ENCODE assay signal across 9 cellular contexts in the genomic region with DNA sequence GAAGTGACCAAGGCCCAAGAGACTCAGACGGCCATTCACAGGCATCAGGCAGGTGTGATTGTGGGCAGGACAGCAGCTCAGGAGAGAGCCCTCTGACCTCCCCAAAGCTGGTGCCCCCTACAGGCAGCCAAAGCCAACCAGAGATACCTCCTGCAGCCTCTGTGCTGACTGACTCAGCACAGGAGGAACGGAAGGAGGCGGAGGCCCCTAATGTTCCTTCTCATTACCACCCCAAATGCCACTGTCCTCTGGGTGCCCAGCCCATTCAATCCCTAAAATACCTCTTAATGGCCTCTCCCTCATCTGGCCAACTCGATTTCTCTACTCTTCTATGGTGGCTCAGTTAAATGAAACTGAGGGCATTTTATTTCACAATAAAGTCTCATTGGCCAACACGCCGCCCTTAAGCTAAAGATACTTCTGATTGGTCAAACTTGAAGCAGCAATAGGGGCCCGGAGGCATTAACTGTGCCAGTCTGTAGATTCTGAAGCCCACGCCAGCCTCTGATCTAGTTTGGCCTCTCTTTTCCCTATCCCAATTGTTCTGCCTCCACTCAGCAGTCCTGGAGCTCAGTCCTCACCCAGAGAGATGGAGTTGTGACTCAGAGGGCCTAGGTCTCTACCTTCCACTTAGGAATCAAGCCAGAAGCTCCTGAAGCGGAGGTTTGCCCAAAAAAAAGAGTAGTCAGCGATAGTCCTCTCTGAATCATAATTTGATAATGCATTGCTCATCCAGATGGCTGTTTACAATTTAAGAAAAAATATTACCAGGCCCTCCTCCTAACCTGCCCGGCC. TPM values are rescaled to one million over a fixed set of nuclear protein-coding genes. Genes with fewer than 3 reads are reported as not detected.
DNase-seq lines count a peak whose midpoint lies in the region; ATAC-seq, FAIRE-seq and TF ChIP-seq lines count a peak whose summit lies in the region.
"Had no signal": no experiment of that assay in that cellular context is flagged by ENCODE, and none has a peak within 500 bp of the region (broad histone marks: within the 10 kb centered on the region; RNA-seq: fewer than 3 reads in every experiment).

No MANE protein-coding gene starts in this region.

- TF ChIP-seq CTCF in SU-DHL-6 (IDR thresholded peaks at IDR 0.05; ENCODE audit: insufficient read depth, low read length, poor library complexity, severe bottlenecking) (peak; percentile 52), brain microvascular endothelial cell (IDR thresholded peaks at IDR 0.05; ENCODE audit: low read depth, low read length, missing control alignments) (peak; percentile 60), HepG2 (CRISPR knock-in tag; IDR thresholded peaks at IDR 0.05) (peak; percentile 90)

- BruUV-seq in HepG2 (replicated peaks; lab: Mats Ljungman, UMichigan), result TSS peak; percentile 61

- H3K9ac ChIP-seq in SU-DHL-6 (ENCODE audit: low read length) (peak overlapping the region; percentile 98), HepG2 (ENCODE audit: insufficient read depth, low read depth, low read length) (peak overlapping the region; percentile 98)

- peaks cover 9% of the 10 kb centered on the region; the same call in 1 of the 2 replicates for H3F3A ChIP-seq in SU-DHL-6 (ENCODE audit: insufficient read depth)

- H3K9me3 Mint-ChIP-seq in CD8-positive, alpha-beta memory T cell, result no peaks in the 10 kb centered on the region

- peaks cover 17% of the 10 kb centered on the region for H3K4me1 ChIP-seq in CD8-positive, alpha-beta memory T cell (ENCODE audit: insufficient read depth, low read length)
- peaks cover 36% of the 10 kb centered on the region for H3K4me1 ChIP-seq in HepG2 (ENCODE audit: insufficient read depth, low read length)

- peaks cover 41 to 66% (median 55%) of the 10 kb centered on the region in 3 donors for H3K4me1 Mint-ChIP-seq in CD8-positive, alpha-beta memory T cell

- H3K27me3 ChIP-seq in CD8-positive, alpha-beta memory T cell (ENCODE audit: insufficient read depth, low read length, poor library complexity, severe bottlenecking), result no peaks in the 10 kb centered on the region
- H3K27me3 ChIP-seq in SU-DHL-6 (ENCODE audit: low read length) (no peaks in the 10 kb centered on the region), brain microvascular endothelial cell (replicated peaks) (no peaks in the 10 kb centered on the region), HepG2 (ENCODE audit: control insufficient read depth in 1 of 2, insufficient read depth in 2 of 2, low read length in 2 of 2) (no peaks in the 10 kb centered on the region; a peak in 1 of 5 replicates)

- TF ChIP-seq EP300 in HepG2 (IDR thresholded peaks at IDR 0.05; ENCODE audit: low read depth in 2 of 2, low read length in 2 of 2) (no peak), HepG2 (CRISPR knock-in tag; IDR thresholded peaks at IDR 0.05; ENCODE audit: borderline replicate concordance) (no peak)

- H2AFZ ChIP-seq in SU-DHL-6 (ENCODE audit: low read depth, low read length, severe bottlenecking) (peak overlapping the region; percentile 96), HepG2 (ENCODE audit: low read length) (no peak overlapping the region)

- WGBS in HepG2 (ENCODE audit: low lambda C conversion rate), result 29% methylated on average over 10 of the region's 11 CpGs

- H3K9me2 ChIP-seq in SU-DHL-6 (replicated peaks; ENCODE audit: insufficient read depth, low read length), result no peaks in the 10 kb centered on the region

- TF ChIP-seq RAD21 in HepG2 (CRISPR knock-in tag; IDR thresholded peaks at IDR 0.05), result peak; percentile 63

- peak; percentile 39 for ATAC-seq in HG03432 (IDR thresholded peaks at IDR 0.05; ENCODE audit: unreplicated experiment)
- peak; percentile 26 for ATAC-seq in HepG2

- H3K4me2 ChIP-seq in SU-DHL-6 (ENCODE audit: low read depth, low read length, poor library complexity, severe bottlenecking), result peak overlapping the region; percentile 92
- H3K4me2 ChIP-seq in HepG2 (ENCODE audit: low read depth, low read length), result peak overlapping the region; percentile 99

- H3K27me3 Mint-ChIP-seq in CD8-positive, alpha-beta memory T cell, result no peaks in the 10 kb centered on the region

- peak; percentile 46 to 73 (median 48) for DNase-seq in CD8-positive, alpha-beta memory T cell
- DNase-seq in brain microvascular endothelial cell (peak; percentile 37), HepG2 (ENCODE audit: low spot score) (peak; percentile 65), cortex of kidney (lab: John Stamatoyannopoulos, UW) (no peak)
- DNase-seq in stimulated activated CD8-positive, alpha-beta memory T cell treated with anti-CD3 and anti-CD28 coated beads, Interleukin-7, amount 100 ng/mL, for 4 hours (ENCODE audit: low read depth in 2 of 2), result peak; percentile 38 to 43

- in situ Hi-C loops in brain microvascular endothelial cell (cut with HindIII; ENCODE audit: low pct_ligation_motif_present, low sequenced_read_pairs), result loop anchor here (25.0 kb wide), 1 partner anchor 182 kb away; the partner anchor contains the start of gene AGBL3
- in situ Hi-C loops in HepG2 (cut with HindIII; ENCODE audit: extremely low pct_ligation_motif_present, low pct_unique_long_range_greater_than_20kb), result loop anchor here (5.0 kb wide), 1 partner anchor 177 kb away; no protein-coding TSS in a partner anchor

- H4K20me1 ChIP-seq in SU-DHL-6 (ENCODE audit: low read depth, low read length), result no peaks in the 10 kb centered on the region
- peaks cover 15% of the 10 kb centered on the region; the same call in 1 of the 2 replicates for H4K20me1 ChIP-seq in HepG2 (ENCODE audit: insufficient read depth, low read length)

- H3K4me3 Mint-ChIP-seq in CD8-positive, alpha-beta memory T cell, result peak overlapping the region; percentile 85 to 97 (median 89)

- TF ChIP-seq POLR2A in GM19193 (IDR thresholded peaks at IDR 0.05; ENCODE audit: extremely low read depth, insufficient read depth, insufficient read length) (peak; percentile 42), HepG2 (IDR thresholded peaks at IDR 0.05; ENCODE audit: insufficient read depth in 1 of 2, low read depth in 2 of 2, low read length in 2 of 2) (peak in 1 of 2 experiments; percentile 56; a peak in 2 of 4 replicates)

- no peaks in the 10 kb centered on the region for H3K9me3 ChIP-seq in CD8-positive, alpha-beta memory T cell (ENCODE audit: low read length)
- H3K9me3 ChIP-seq in SU-DHL-6 (ENCODE audit: insufficient read depth, low read length) (no peaks in the 10 kb centered on the region), HepG2 (ENCODE audit: low read length) (no peaks in the 10 kb centered on the region)

- no peak for FAIRE-seq in HepG2 (lab: Jason Lieb, UNC)
- FAIRE-seq: frontal cortex had no signal

- POLR2A ChIA-PET in CD8-positive, alpha-beta memory T cell (lab: Charles Lee), result interaction anchor here (0.5 to 4.0 kb wide), 8 partner anchors 9 to 523 kb away, joined by 3 to 39 read pairs (median 6); partner anchors contain the start of genes AGBL3, BPGM, TMEM140 and WDR91
- POLR2A ChIA-PET in HepG2 (lab: Yijun Ruan, JAX), result interaction anchor here (0.6 to 4.4 kb wide), 10 partner anchors 9 to 736 kb away, joined by 3 to 30 read pairs (median 4); partner anchors contain the start of genes AGBL3, TMEM140 and WDR91

- H3K79me2 ChIP-seq in SU-DHL-6 (ENCODE audit: insufficient read depth, low read length), result peaks cover 22% of the 10 kb centered on the region
- peaks cover 50% of the 10 kb centered on the region for H3K79me2 ChIP-seq in HepG2 (ENCODE audit: insufficient read depth, low read length)

- peak overlapping the region; percentile 92 for H3K27ac ChIP-seq in CD8-positive, alpha-beta memory T cell (ENCODE audit: low read depth, low read length)
- peak overlapping the region; percentile 88 for H3K27ac ChIP-seq in SU-DHL-6 (ENCODE audit: low read depth, low read length)
- peak overlapping the region; percentile 83 for H3K27ac ChIP-seq in brain microvascular endothelial cell
- peak overlapping the region; percentile 87 for H3K27ac ChIP-seq in HepG2 (ENCODE audit: extremely low read length, insufficient read depth, low read length)

- H3K36me3 Mint-ChIP-seq in CD8-positive, alpha-beta memory T cell, result peaks cover 0 to 51% (median 5%) of the 10 kb centered on the region in 3 donors

- CTCF ChIA-PET in CD8-positive, alpha-beta memory T cell (lab: Charles Lee), result interaction anchor here (0.6 to 4.4 kb wide), 19 partner anchors 8 to 523 kb away, joined by 3 to 82 read pairs (median 4); partner anchors contain the start of genes AGBL3, BPGM, TMEM140 and WDR91
- CTCF ChIA-PET in HepG2 (lab: Yijun Ruan, JAX; ENCODE audit: low intra/inter-chr PET ratio, low total read pairs), result interaction anchor here (2.4 kb wide), 1 partner anchor 182 kb away, joined by 11 read pairs; the partner anchor contains the start of gene AGBL3

- H3K27ac Mint-ChIP-seq in CD8-positive, alpha-beta memory T cell, result peak overlapping the region; percentile 93 to 99 (median 96)

- intact Hi-C loops in HepG2 (cut with micrococcal nuclease; ENCODE audit: unreplicated experiment), result no loop called here

- peaks cover 28% of the 10 kb centered on the region for H3K36me3 ChIP-seq in CD8-positive, alpha-beta memory T cell (ENCODE audit: insufficient read depth, low read length)
- H3K36me3 ChIP-seq in SU-DHL-6 (ENCODE audit: low read length) (peaks cover 6% of the 10 kb centered on the region; the same call in 1 of the 2 replicates), brain microvascular endothelial cell (replicated peaks) (peaks cover 25% of the 10 kb centered on the region), HepG2 (replicated peaks in 1 of 2; ENCODE audit: control insufficient read depth in 1 of 2, insufficient read depth in 2 of 2, low read length in 2 of 2) (peaks cover 4 to 44% of the 10 kb centered on the region in 2 experiments; a peak in 4 of 5 replicates)

- peak overlapping the region; percentile 64 for H3K4me3 ChIP-seq in CD8-positive, alpha-beta memory T cell (ENCODE audit: low read length)
- peak overlapping the region; percentile 89 for H3K4me3 ChIP-seq in SU-DHL-6 (ENCODE audit: insufficient read depth, low read length, poor library complexity, severe bottlenecking)
- peak overlapping the region; percentile 79 for H3K4me3 ChIP-seq in brain microvascular endothelial cell (ENCODE audit: low read depth, low read length)
- H3K4me3 ChIP-seq in HepG2 (replicated peaks in 1 of 3; ENCODE audit: insufficient read depth in 1 of 3, low read depth in 2 of 3, low read length in 3 of 3), result peak overlapping the region; percentile 91 to 97 (median 95)

RNA-seq across cellular contexts. Expression of gene CYREN, which starts 1.2 kb away (rescaled TPM):
- 10 to 100 TPM; 77.2 to 79.9 TPM for total RNA-seq in CD8-positive, alpha-beta memory T cell
- polyA plus RNA-seq in CD8-positive, alpha-beta memory T cell, result 45.4 TPM
- 60.7 and 68.6 TPM in 2 replicates for total RNA-seq in HepG2 (2016; rRNA removed; fragmentation: Illumina TruSeq; extraction: Trizol)
- 24.2 and 27.7 TPM in 2 replicates for total RNA-seq in HepG2 (2016; cell fraction: cytosol; rRNA removed; fragmentation: Illumina TruSeq; extraction: Trizol; ENCODE audit: low read depth)
- 58.8 and 66.8 TPM in 2 replicates for total RNA-seq in HepG2 (2016; cell fraction: insoluble cytoplasmic fraction; rRNA removed; fragmentation: Illumina TruSeq; extraction: Trizol)
- total RNA-seq in HepG2 (2016; cell fraction: membrane; rRNA removed; fragmentation: Illumina TruSeq; extraction: Trizol), result 48.2 and 58.3 TPM in 2 replicates
- 42.2 and 46.2 TPM in 2 replicates for total RNA-seq in HepG2 (2016; cell fraction: nucleus; rRNA removed; fragmentation: Illumina TruSeq; extraction: Trizol)
- 19.3 and 20.7 TPM in 2 replicates for polyA plus RNA-seq in HepG2 (2011; rRNA removed)
- 19.8 and 20.9 TPM in 2 replicates for polyA plus RNA-seq in HepG2 (2011; cell fraction: cytosol; rRNA removed)
- 15.6 and 18.8 TPM in 2 replicates for polyA plus RNA-seq in HepG2 (2011; cell fraction: nucleus; rRNA removed)
- 44.5 and 69.6 TPM in 2 replicates for polyA plus RNA-seq in HepG2 (2012)
- polyA plus RNA-seq in HepG2 (2016; cell fraction: cytosol; fragmentation: Illumina TruSeq; extraction: Trizol; ENCODE audit: low read depth), result 13.5 and 22.0 TPM in 2 replicates
- polyA plus RNA-seq in HepG2 (2016; cell fraction: insoluble cytoplasmic fraction; fragmentation: Illumina TruSeq; extraction: Trizol; ENCODE audit: low read depth), result 62.6 and 67.4 TPM in 2 replicates
- polyA plus RNA-seq in HepG2 (2016; cell fraction: membrane; fragmentation: Illumina TruSeq; extraction: Trizol; ENCODE audit: low read depth), result 31.2 and 44.6 TPM in 2 replicates
- polyA plus RNA-seq in HepG2 (2016; cell fraction: nucleus; fragmentation: Illumina TruSeq; extraction: Trizol; ENCODE audit: insufficient read depth, low read depth), result 46.9 and 49.8 TPM in 2 replicates
- polyA minus RNA-seq in HepG2 (2011; rRNA and poly(A)+ RNA removed; ENCODE audit: low replicate concordance), result 24.4 and 62.5 TPM in 2 replicates
- 8.6 and 12.1 TPM in 2 replicates for polyA minus RNA-seq in HepG2 (2011; cell fraction: cytosol; rRNA and poly(A)+ RNA removed)
- polyA minus RNA-seq in HepG2 (2011; cell fraction: nucleus; rRNA and poly(A)+ RNA removed), result 20.6 and 24.7 TPM in 2 replicates

RNA-seq across cellular contexts. Expression of gene TMEM140, which starts 21.5 kb away (rescaled TPM):
- total RNA-seq in CD8-positive, alpha-beta memory T cell, result 1 to 10 TPM; 6.6 to 7.0 TPM
- polyA plus RNA-seq in CD8-positive, alpha-beta memory T cell, result 34.4 TPM
- total RNA-seq in HepG2 (2016; rRNA removed; fragmentation: Illumina TruSeq; extraction: Trizol), result 5.6 and 9.2 TPM in 2 replicates
- 1.1 and 1.5 TPM in 2 replicates for total RNA-seq in HepG2 (2016; cell fraction: cytosol; rRNA removed; fragmentation: Illumina TruSeq; extraction: Trizol; ENCODE audit: low read depth)
- 6.3 and 8.9 TPM in 2 replicates for total RNA-seq in HepG2 (2016; cell fraction: insoluble cytoplasmic fraction; rRNA removed; fragmentation: Illumina TruSeq; extraction: Trizol)
- 2.6 and 3.2 TPM in 2 replicates for total RNA-seq in HepG2 (2016; cell fraction: membrane; rRNA removed; fragmentation: Illumina TruSeq; extraction: Trizol)
- 7.9 and 10.4 TPM in 2 replicates for total RNA-seq in HepG2 (2016; cell fraction: nucleus; rRNA removed; fragmentation: Illumina TruSeq; extraction: Trizol)
- 21.7 and 35.7 TPM in 2 replicates for polyA plus RNA-seq in HepG2 (2011; rRNA removed)
- polyA plus RNA-seq in HepG2 (2011; cell fraction: cytosol; rRNA removed), result 24.2 and 35.4 TPM in 2 replicates
- polyA plus RNA-seq in HepG2 (2011; cell fraction: nucleus; rRNA removed), result 17.7 and 30.5 TPM in 2 replicates
- 45.3 and 74.1 TPM in 2 replicates for polyA plus RNA-seq in HepG2 (2012)
- polyA plus RNA-seq in HepG2 (2016; cell fraction: cytosol; fragmentation: Illumina TruSeq; extraction: Trizol; ENCODE audit: low read depth), result 1.1 TPM in 2 replicates
- 5.3 and 6.1 TPM in 2 replicates for polyA plus RNA-seq in HepG2 (2016; cell fraction: insoluble cytoplasmic fraction; fragmentation: Illumina TruSeq; extraction: Trizol; ENCODE audit: low read depth)
- 2.1 and 2.2 TPM in 2 replicates for polyA plus RNA-seq in HepG2 (2016; cell fraction: membrane; fragmentation: Illumina TruSeq; extraction: Trizol; ENCODE audit: low read depth)
- polyA plus RNA-seq in HepG2 (2016; cell fraction: nucleus; fragmentation: Illumina TruSeq; extraction: Trizol; ENCODE audit: insufficient read depth, low read depth), result 7.8 and 11.6 TPM in 2 replicates
- 0.26 and 39.0 TPM in 2 replicates for polyA minus RNA-seq in HepG2 (2011; rRNA and poly(A)+ RNA removed; ENCODE audit: low replicate concordance)
- polyA minus RNA-seq in HepG2 (2011; cell fraction: cytosol; rRNA and poly(A)+ RNA removed), result 15.9 and 32.1 TPM in 2 replicates
- 41.2 and 55.0 TPM in 2 replicates for polyA minus RNA-seq in HepG2 (2011; cell fraction: nucleus; rRNA and poly(A)+ RNA removed)

RNA-seq across cellular contexts. Expression of gene WDR91, which starts 42.0 kb away (rescaled TPM):
- total RNA-seq in CD8-positive, alpha-beta memory T cell, result 10 to 100 TPM; 25.1 to 27.7 TPM
- polyA plus RNA-seq in CD8-positive, alpha-beta memory T cell, result 5.7 TPM
- 10.0 and 12.1 TPM in 2 replicates for total RNA-seq in HepG2 (2016; rRNA removed; fragmentation: Illumina TruSeq; extraction: Trizol)
- total RNA-seq in HepG2 (2016; cell fraction: cytosol; rRNA removed; fragmentation: Illumina TruSeq; extraction: Trizol; ENCODE audit: low read depth), result 1.1 and 1.8 TPM in 2 replicates
- 9.2 and 12.1 TPM in 2 replicates for total RNA-seq in HepG2 (2016; cell fraction: insoluble cytoplasmic fraction; rRNA removed; fragmentation: Illumina TruSeq; extraction: Trizol)
- total RNA-seq in HepG2 (2016; cell fraction: membrane; rRNA removed; fragmentation: Illumina TruSeq; extraction: Trizol), result 1.5 and 2.3 TPM in 2 replicates
- 11.3 and 14.5 TPM in 2 replicates for total RNA-seq in HepG2 (2016; cell fraction: nucleus; rRNA removed; fragmentation: Illumina TruSeq; extraction: Trizol)
- 11.6 and 13.7 TPM in 2 replicates for polyA plus RNA-seq in HepG2 (2011; rRNA removed)
- 7.2 and 8.6 TPM in 2 replicates for polyA plus RNA-seq in HepG2 (2011; cell fraction: cytosol; rRNA removed)
- 43.9 and 51.3 TPM in 2 replicates for polyA plus RNA-seq in HepG2 (2011; cell fraction: nucleus; rRNA removed)
- 5.7 and 6.1 TPM in 2 replicates for polyA plus RNA-seq in HepG2 (2012)
- 0.26 and 0.31 TPM in 2 replicates for polyA plus RNA-seq in HepG2 (2016; cell fraction: cytosol; fragmentation: Illumina TruSeq; extraction: Trizol; ENCODE audit: low read depth)
- 10.7 and 11.4 TPM in 2 replicates for polyA plus RNA-seq in HepG2 (2016; cell fraction: insoluble cytoplasmic fraction; fragmentation: Illumina TruSeq; extraction: Trizol; ENCODE audit: low read depth)
- 0.56 and 0.65 TPM in 2 replicates for polyA plus RNA-seq in HepG2 (2016; cell fraction: membrane; fragmentation: Illumina TruSeq; extraction: Trizol; ENCODE audit: low read depth)
- polyA plus RNA-seq in HepG2 (2016; cell fraction: nucleus; fragmentation: Illumina TruSeq; extraction: Trizol; ENCODE audit: insufficient read depth, low read depth), result 21.1 and 22.2 TPM in 2 replicates
- 8.2 and 19.7 TPM in 2 replicates for polyA minus RNA-seq in HepG2 (2011; rRNA and poly(A)+ RNA removed; ENCODE audit: low replicate concordance)
- polyA minus RNA-seq in HepG2 (2011; cell fraction: cytosol; rRNA and poly(A)+ RNA removed), result 5.3 and 8.8 TPM in 2 replicates
- 12.6 and 17.4 TPM in 2 replicates for polyA minus RNA-seq in HepG2 (2011; cell fraction: nucleus; rRNA and poly(A)+ RNA removed)
